ENCODE assay signal across 37 cellular contexts in genomic region chr6:143092768-143093167, GRCh38. TPM values are rescaled to one million over a fixed set of nuclear protein-coding genes. Genes with fewer than 3 reads are reported as not detected.
DNase-seq lines count a peak whose midpoint lies in the region; ATAC-seq, FAIRE-seq and TF ChIP-seq lines count a peak whose summit lies in the region.
"Had no signal": no experiment of that assay in that cellular context is flagged by ENCODE, and none has a peak within 500 bp of the region (broad histone marks: within the 10 kb centered on the region; RNA-seq: fewer than 3 reads in every experiment).

No MANE protein-coding gene starts in this region.

- H3K27me3 ChIP-seq in HepG2 (ENCODE audit: control insufficient read depth in 1 of 2, insufficient read depth in 2 of 2, low read length in 2 of 2) (no peaks in the 10 kb centered on the region), right lobe of liver (no peaks in the 10 kb centered on the region), GM23338 (ENCODE audit: insufficient read depth) (no peaks in the 10 kb centered on the region)
- H3K27me3 ChIP-seq: BE2C; BLaER1; BLaER1 treated with 17β-estradiol and CSF1 and Interleukin-3, amounts not matched to agents 10 nM and 100 nM had no signal

- intact Hi-C loops in activated CD4-positive, alpha-beta T cell treated with anti-CD3 and anti-CD28 coated beads, Interleukin-2, amount 10 ng/mL, durations not matched to agents 24 days and 14 days (cut with micrococcal nuclease), result no loop called here
- intact Hi-C loops in HepG2 (cut with micrococcal nuclease; ENCODE audit: unreplicated experiment) (no loop called here), right lobe of liver (cut with DNase I) (no loop called here)
- intact Hi-C loops in dendritic cell treated with granulocyte-macrophage colony-stimulating factor and Interleukin-4, amounts not matched to agents 40 ng/mL and 50 ng/mL, for 4 days (cut with micrococcal nuclease), result no loop called here

- FAIRE-seq in HepG2 (lab: Jason Lieb, UNC), result peak; percentile 43
- FAIRE-seq: A204.1, A549, D721Med had no signal

- no peaks in the 10 kb centered on the region for H3F3A ChIP-seq in GM23338 (replicated peaks; ENCODE audit: low read depth)

- H4K20me1 ChIP-seq in HepG2 (ENCODE audit: insufficient read depth, low read length) (no peaks in the 10 kb centered on the region), GM23338 (replicated peaks; ENCODE audit: insufficient read depth) (0 out of 2 replicates have a peak, but pooled peaks cover 2% of the 10 kb centered on the region)
- H4K20me1 ChIP-seq: BLaER1; BLaER1 treated with 17β-estradiol and CSF1 and Interleukin-3, amounts not matched to agents 10 nM and 100 nM had no signal

- no peak overlapping the region for H2AFZ ChIP-seq in HepG2 (ENCODE audit: low read length)
- H2AFZ ChIP-seq in GM23338, result no peak overlapping the region

- TF ChIP-seq RAD21 in HepG2 (CRISPR knock-in tag; IDR thresholded peaks at IDR 0.05), result no peak

- no peak overlapping the region for H3K27ac ChIP-seq in HepG2 (ENCODE audit: extremely low read length, insufficient read depth, low read length)
- H3K27ac ChIP-seq in right lobe of liver, result no peak overlapping the region
- 0 out of 2 replicates have a peak overlapping the region, but pooled peaks have one; percentile 40 for H3K27ac ChIP-seq in GM23338 (ENCODE audit: low read depth)
- H3K27ac ChIP-seq: 22Rv1; A549; BLaER1; BLaER1 treated with 17β-estradiol and CSF1 and Interleukin-3, amounts not matched to agents 10 nM and 100 nM; C4-2B had no signal

- TF ChIP-seq CTCF in HepG2 (CRISPR knock-in tag; IDR thresholded peaks at IDR 0.05), result no peak
- no peak for TF ChIP-seq CTCF in right lobe of liver (IDR thresholded peaks at IDR 0.05)
- TF ChIP-seq CTCF in GM23338 (conservative IDR thresholded peaks at IDR 0.05; ENCODE audit: low read depth in 2 of 2), result no peak

- BruUV-seq in HepG2 (replicated peaks; lab: Mats Ljungman, UMichigan), result no TSS peak

- H3K27ac Mint-ChIP-seq in activated CD4-positive, alpha-beta T cell treated with anti-CD3 and anti-CD28 coated beads, Interleukin-2, amount 10 ng/mL, durations not matched to agents 24 days and 14 days, result no peak overlapping the region
- no peak overlapping the region for H3K27ac Mint-ChIP-seq in GM23338
- H3K27ac Mint-ChIP-seq in dendritic cell treated with granulocyte-macrophage colony-stimulating factor and Interleukin-4, amounts not matched to agents 40 ng/mL and 50 ng/mL, for 4 days, result peak overlapping the region; percentile 21
- H3K27ac Mint-ChIP-seq: B cell; CD14-positive monocyte; CD4-positive, alpha-beta T cell; CD8-positive, alpha-beta memory T cell; CD8-positive, alpha-beta T cell had no signal

- no peak overlapping the region for H3K4me2 ChIP-seq in HepG2 (ENCODE audit: low read depth, low read length)
- no peak overlapping the region for H3K4me2 ChIP-seq in GM23338
- H3K4me2 ChIP-seq: A549; BLaER1; BLaER1 treated with 17β-estradiol and CSF1 and Interleukin-3, amounts not matched to agents 10 nM and 100 nM had no signal

- no peak overlapping the region for H3K4me3 ChIP-seq in HepG2 (replicated peaks in 1 of 3; ENCODE audit: insufficient read depth in 1 of 3, low read depth in 2 of 3, low read length in 3 of 3)
- H3K4me3 ChIP-seq in right lobe of liver, result no peak overlapping the region
- H3K4me3 ChIP-seq in GM23338, result no peak overlapping the region
- H3K4me3 ChIP-seq: A549; BLaER1; BLaER1 treated with 17β-estradiol and CSF1 and Interleukin-3, amounts not matched to agents 10 nM and 100 nM had no signal

- H3K4me1 ChIP-seq in HepG2 (ENCODE audit: insufficient read depth, low read length), result peaks cover 26% of the 10 kb centered on the region
- H3K4me1 ChIP-seq in right lobe of liver, result peaks cover 0 to 13% (median 4%) of the 10 kb centered on the region in 4 donors
- peaks cover 2% of the 10 kb centered on the region; the same call in 1 of the 2 replicates for H3K4me1 ChIP-seq in GM23338 (ENCODE audit: insufficient read depth)
- H3K4me1 ChIP-seq: A549, BE2C, Caco-2 had no signal

- no peaks in the 10 kb centered on the region for H3K27me3 Mint-ChIP-seq in activated CD4-positive, alpha-beta T cell treated with anti-CD3 and anti-CD28 coated beads, Interleukin-2, amount 10 ng/mL, durations not matched to agents 24 days and 14 days
- H3K27me3 Mint-ChIP-seq in GM23338 (ENCODE audit: insufficient read depth, low read depth, poor library complexity), result no peaks in the 10 kb centered on the region
- no peaks in the 10 kb centered on the region for H3K27me3 Mint-ChIP-seq in dendritic cell treated with granulocyte-macrophage colony-stimulating factor and Interleukin-4, amounts not matched to agents 40 ng/mL and 50 ng/mL, for 4 days
- H3K27me3 Mint-ChIP-seq: B cell; CD4-positive, alpha-beta memory T cell; CD4-positive, alpha-beta T cell; CD4-positive, CD25-positive, alpha-beta regulatory T cell; CD8-positive, alpha-beta memory T cell had no signal

- CTCF ChIA-PET in HepG2 (lab: Yijun Ruan, JAX; ENCODE audit: low intra/inter-chr PET ratio, low total read pairs), result no interaction called here

- H3K9ac ChIP-seq in HepG2 (ENCODE audit: insufficient read depth, low read depth, low read length), result no peak overlapping the region
- H3K9ac ChIP-seq: BLaER1; BLaER1 treated with 17β-estradiol and CSF1 and Interleukin-3, amounts not matched to agents 10 nM and 100 nM had no signal

- H3K9me3 Mint-ChIP-seq in activated CD4-positive, alpha-beta T cell treated with anti-CD3 and anti-CD28 coated beads, Interleukin-2, amount 10 ng/mL, durations not matched to agents 24 days and 14 days, result no peaks in the 10 kb centered on the region
- H3K9me3 Mint-ChIP-seq in GM23338, result no peaks in the 10 kb centered on the region
- H3K9me3 Mint-ChIP-seq in dendritic cell treated with granulocyte-macrophage colony-stimulating factor and Interleukin-4, amounts not matched to agents 40 ng/mL and 50 ng/mL, for 4 days, result no peaks in the 10 kb centered on the region
- H3K9me3 Mint-ChIP-seq: CD4-positive, alpha-beta memory T cell; CD4-positive, alpha-beta T cell; CD8-positive, alpha-beta memory T cell; CD8-positive, alpha-beta T cell had no signal

- no peak overlapping the region for H3K4me3 Mint-ChIP-seq in activated CD4-positive, alpha-beta T cell treated with anti-CD3 and anti-CD28 coated beads, Interleukin-2, amount 10 ng/mL, durations not matched to agents 24 days and 14 days
- H3K4me3 Mint-ChIP-seq in GM23338, result no peak overlapping the region
- H3K4me3 Mint-ChIP-seq in dendritic cell treated with granulocyte-macrophage colony-stimulating factor and Interleukin-4, amounts not matched to agents 40 ng/mL and 50 ng/mL, for 4 days, result no peak overlapping the region
- H3K4me3 Mint-ChIP-seq: B cell; CD14-positive monocyte; CD4-positive, alpha-beta memory T cell; CD4-positive, alpha-beta T cell; CD4-positive, CD25-positive, alpha-beta regulatory T cell; CD8-positive, alpha-beta memory T cell; CD8-positive, alpha-beta T cell had no signal

- H3K36me3 Mint-ChIP-seq in activated CD4-positive, alpha-beta T cell treated with anti-CD3 and anti-CD28 coated beads, Interleukin-2, amount 10 ng/mL, durations not matched to agents 24 days and 14 days (ENCODE audit: low read depth), result no peaks in the 10 kb centered on the region
- no peaks in the 10 kb centered on the region for H3K36me3 Mint-ChIP-seq in GM23338 (ENCODE audit: low read depth)
- H3K36me3 Mint-ChIP-seq in dendritic cell treated with granulocyte-macrophage colony-stimulating factor and Interleukin-4, amounts not matched to agents 40 ng/mL and 50 ng/mL, for 4 days (ENCODE audit: low read depth), result peaks cover 12% of the 10 kb centered on the region
- H3K36me3 Mint-ChIP-seq: CD14-positive monocyte; CD4-positive, alpha-beta memory T cell; CD4-positive, CD25-positive, alpha-beta regulatory T cell; CD8-positive, alpha-beta memory T cell; CD8-positive, alpha-beta T cell had no signal

- no peak for TF ChIP-seq POLR2A in HepG2 (IDR thresholded peaks at IDR 0.05; ENCODE audit: insufficient read depth in 1 of 2, low read depth in 2 of 2, low read length in 2 of 2)
- no peak for TF ChIP-seq POLR2A in right lobe of liver (IDR thresholded peaks at IDR 0.05)

- in situ Hi-C loops in HepG2 (cut with HindIII; ENCODE audit: extremely low pct_ligation_motif_present, low pct_unique_long_range_greater_than_20kb), result no loop called here

- H3K9me2 ChIP-seq in GM23338 (ENCODE audit: insufficient read depth), result no peaks in the 10 kb centered on the region

- H3K79me2 ChIP-seq in HepG2 (ENCODE audit: insufficient read depth, low read length), result no peaks in the 10 kb centered on the region
- H3K79me2 ChIP-seq in GM23338 (replicated peaks; ENCODE audit: insufficient read depth), result no peaks in the 10 kb centered on the region

- DNase-seq in activated CD4-positive, alpha-beta T cell treated with anti-CD3 and anti-CD28 coated beads, Interleukin-2, amount 10 ng/mL, durations not matched to agents 24 days and 14 days, result peak; percentile 30
- DNase-seq in activated CD4-positive, alpha-beta T cell treated with anti-CD3 and anti-CD28 coated beads, Interleukin-2, amount 50 U/mL, for 1 hour, result no peak
- peak; percentile 23 for DNase-seq in HepG2 (ENCODE audit: low spot score)
- no peak for DNase-seq in right lobe of liver
- DNase-seq in GM23338 (ENCODE audit: low spot score), result no peak
- no peak for DNase-seq in COLO668 (lab: John Stamatoyannopoulos, UW; ENCODE audit: unreplicated experiment)
- DNase-seq: 8988T; ACHN; AML-193; BE2C; C1 segment of cervical spinal cord; Caco-2; Calu3; CD4-positive, alpha-beta memory T cell; CD4-positive, alpha-beta T cell; CD4-positive, CD25-positive, alpha-beta regulatory T cell; CD8-positive, alpha-beta memory T cell; CD8-positive, alpha-beta T cell; COR-L47; DMS 273 treated with DMSO at 0.1 percent for 48 hours; DMS153; DMS53; DMS79; DMS79 treated with DMSO at 0.1 percent for 48 hours; DND-41; EL had no signal

- no peaks in the 10 kb centered on the region for H3K36me3 ChIP-seq in HepG2 (replicated peaks in 1 of 2; ENCODE audit: control insufficient read depth in 1 of 2, insufficient read depth in 2 of 2, low read length in 2 of 2)
- H3K36me3 ChIP-seq in right lobe of liver, result no peaks in the 10 kb centered on the region
- 0 out of 2 replicates have a peak, but pooled peaks cover 7% of the 10 kb centered on the region for H3K36me3 ChIP-seq in GM23338 (ENCODE audit: insufficient read depth)
- H3K36me3 ChIP-seq: BE2C; BLaER1; BLaER1 treated with 17β-estradiol and CSF1 and Interleukin-3, amounts not matched to agents 10 nM and 100 nM had no signal

- H3K4me1 Mint-ChIP-seq in activated CD4-positive, alpha-beta T cell treated with anti-CD3 and anti-CD28 coated beads, Interleukin-2, amount 10 ng/mL, durations not matched to agents 24 days and 14 days, result peaks cover 4% of the 10 kb centered on the region
- no peaks in the 10 kb centered on the region; the same call in 2 of the 3 replicates for H3K4me1 Mint-ChIP-seq in GM23338
- peaks cover 17% of the 10 kb centered on the region for H3K4me1 Mint-ChIP-seq in dendritic cell treated with granulocyte-macrophage colony-stimulating factor and Interleukin-4, amounts not matched to agents 40 ng/mL and 50 ng/mL, for 4 days (ENCODE audit: low read depth)
- H3K4me1 Mint-ChIP-seq: CD14-positive monocyte had no signal

- TF ChIP-seq EP300 in HepG2 (IDR thresholded peaks at IDR 0.05; ENCODE audit: low read depth in 2 of 2, low read length in 2 of 2) (no peak), HepG2 (CRISPR knock-in tag; IDR thresholded peaks at IDR 0.05; ENCODE audit: borderline replicate concordance) (no peak)

- POLR2A ChIA-PET in HepG2 (lab: Yijun Ruan, JAX), result interaction anchor here (0.7 kb wide), 1 partner anchor 198 kb away, joined by 3 read pairs; no protein-coding TSS in a partner anchor

- ATAC-seq in HepG2 (peak; percentile 81), right lobe of liver (no peak), GM23338 (no peak), HG02970 (IDR thresholded peaks at IDR 0.05; ENCODE audit: low FRiP score, unreplicated experiment) (no peak)
- ATAC-seq: A549; CD8-positive, alpha-beta T cell had no signal

- 88% methylated on average over 2 of the region's 2 CpGs for WGBS in HepG2 (ENCODE audit: low lambda C conversion rate)
- 83% methylated on average over 1 of the region's 2 CpGs for WGBS in right lobe of liver (ENCODE audit: insufficient coverage, low coverage, low lambda C conversion rate, missing lambda C conversion rate)

- H3K9me3 ChIP-seq in HepG2 (ENCODE audit: low read length) (no peaks in the 10 kb centered on the region), right lobe of liver (no peaks in the 10 kb centered on the region)
- H3K9me3 ChIP-seq: A549; BE2C; BLaER1; BLaER1 treated with 17β-estradiol and CSF1 and Interleukin-3, amounts not matched to agents 10 nM and 100 nM; Caco-2 had no signal

RNA-seq across cellular contexts. Expression of gene AIG1, which starts 32.1 kb away (rescaled TPM):
- 2.9 and 4.7 TPM in 2 replicates for total RNA-seq in activated CD4-positive, alpha-beta T cell treated with anti-CD3 and anti-CD28 coated beads, Interleukin-2, amount 10 ng/mL, durations not matched to agents 24 days and 14 days
- total RNA-seq in HepG2 (2016; rRNA removed; fragmentation: Illumina TruSeq; extraction: Trizol) (92.2 and 115 TPM in 2 replicates), right lobe of liver (100 to 1,000 TPM in 5 of 6 experiments, 10 to 100 TPM in 1; 81.4 to 151 (median 111) TPM)
- total RNA-seq in HepG2 (2016; cell fraction: cytosol; rRNA removed; fragmentation: Illumina TruSeq; extraction: Trizol; ENCODE audit: low read depth), result 69.0 and 78.3 TPM in 2 replicates
- total RNA-seq in HepG2 (2016; cell fraction: insoluble cytoplasmic fraction; rRNA removed; fragmentation: Illumina TruSeq; extraction: Trizol), result 86.4 and 118 TPM in 2 replicates
- total RNA-seq in HepG2 (2016; cell fraction: membrane; rRNA removed; fragmentation: Illumina TruSeq; extraction: Trizol), result 94.9 and 96.7 TPM in 2 replicates
- total RNA-seq in HepG2 (2016; cell fraction: nucleus; rRNA removed; fragmentation: Illumina TruSeq; extraction: Trizol), result 108 and 110 TPM in 2 replicates
- polyA plus RNA-seq in HepG2 (2011; rRNA removed) (180 and 197 TPM in 2 replicates), GM23338 (2016; fragmentation: Nextera tagmentation; extraction: Ambion mirVana) (84.7 and 88.4 TPM in 2 replicates)
- 168 and 200 TPM in 2 replicates for polyA plus RNA-seq in HepG2 (2011; cell fraction: cytosol; rRNA removed)
- polyA plus RNA-seq in HepG2 (2011; cell fraction: nucleus; rRNA removed), result 65.3 and 74.7 TPM in 2 replicates
- 127 and 143 TPM in 2 replicates for polyA plus RNA-seq in HepG2 (2012)
- 95.4 and 123 TPM in 2 replicates for polyA plus RNA-seq in HepG2 (2016; cell fraction: cytosol; fragmentation: Illumina TruSeq; extraction: Trizol; ENCODE audit: low read depth)
- polyA plus RNA-seq in HepG2 (2016; cell fraction: insoluble cytoplasmic fraction; fragmentation: Illumina TruSeq; extraction: Trizol; ENCODE audit: low read depth), result 91.2 and 101 TPM in 2 replicates
- 103 and 106 TPM in 2 replicates for polyA plus RNA-seq in HepG2 (2016; cell fraction: membrane; fragmentation: Illumina TruSeq; extraction: Trizol; ENCODE audit: low read depth)
- polyA plus RNA-seq in HepG2 (2016; cell fraction: nucleus; fragmentation: Illumina TruSeq; extraction: Trizol; ENCODE audit: insufficient read depth, low read depth), result 141 and 147 TPM in 2 replicates
- polyA minus RNA-seq in HepG2 (2011; rRNA and poly(A)+ RNA removed; ENCODE audit: low replicate concordance), result 20.3 and 109 TPM in 2 replicates
- polyA minus RNA-seq in HepG2 (2011; cell fraction: cytosol; rRNA and poly(A)+ RNA removed), result 67.3 and 76.3 TPM in 2 replicates
- polyA minus RNA-seq in HepG2 (2011; cell fraction: nucleus; rRNA and poly(A)+ RNA removed), result 156 and 160 TPM in 2 replicates
- 65.2 and 68.7 TPM in 2 replicates for total RNA-seq in GM23338 (2014; rRNA removed; shearing (Covaris generic))

Comparison
In these comparisons a context has a peak if more than half of its experiments do, and no peak if none do; other contexts are left out.
1. DNase-seq: peak in activated CD4-positive, alpha-beta T cell treated with anti-CD3 and anti-CD28 coated beads, Interleukin-2, amount 10 ng/mL, durations not matched to agents 24 days and 14 days (single experiment) and HepG2 (single experiment); none in activated CD4-positive, alpha-beta T cell treated with anti-CD3 and anti-CD28 coated beads, Interleukin-2, amount 50 U/mL, for 1 hour (single experiment), right lobe of liver (0 of 3), GM23338 (single experiment) and COLO668 (single experiment).
2. RNA of gene AIG1, which starts 32.1 kb away (total RNA-seq): 69.0 to 118 TPM in HepG2, 81.4 to 151 TPM in right lobe of liver and 65.2 to 68.7 TPM in GM23338; 2.9 to 4.7 TPM in activated CD4-positive, alpha-beta T cell treated with anti-CD3 and anti-CD28 coated beads, Interleukin-2, amount 10 ng/mL, durations not matched to agents 24 days and 14 days; every median in the first group is over 10 times any median in the second.